1 cellular context compared by ENCODE assay signal in the genomic region with DNA sequence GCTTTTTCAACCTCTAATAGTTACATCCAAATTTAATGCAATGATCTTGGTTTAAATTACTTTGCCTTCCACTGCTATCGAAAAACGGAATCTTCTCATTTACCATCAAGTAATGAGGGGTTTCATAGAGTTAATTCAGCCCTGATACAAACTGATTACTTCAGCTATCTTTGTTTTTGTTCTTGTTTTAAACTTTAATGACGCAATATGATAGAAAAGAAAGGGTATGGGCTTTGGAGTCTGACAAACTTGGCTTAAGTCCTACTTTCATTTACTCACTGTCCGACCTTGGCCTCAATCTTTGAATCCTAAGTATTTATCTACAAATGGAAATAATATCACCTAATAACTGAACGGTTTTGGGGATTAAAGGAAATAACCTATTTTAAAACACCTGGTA.
TF ChIP-seq lines count a peak whose summit lies in the region.

No MANE protein-coding gene starts in this region.

TF ChIP-seq in IMR-90, 13 proteins besides CTCF, POLR2A, EP300 and RAD21 (continued from another document):
- TF ChIP-seq BHLHE40 (IDR thresholded peaks at IDR 0.05; ENCODE audit: low read depth, low read length) = no peak
TF ChIP-seq in IMR-90: peak in this region for 1.
